ENCODE assay signal across 8 cellular contexts in genomic region chr6:42049116-42049809, GRCh38. TPM values are rescaled to one million over a fixed set of nuclear protein-coding genes. Genes with fewer than 3 reads are reported as not detected.
DNase-seq lines count a peak whose midpoint lies in the region; ATAC-seq and TF ChIP-seq lines count a peak whose summit lies in the region.

No MANE protein-coding gene starts in this region.

- H3K27me3 ChIP-seq in iPS-15b (ENCODE audit: control insufficient read depth, insufficient read depth, low read length): peaks cover 48% of the 10 kb centered on the region

- peaks cover 87% of the 10 kb centered on the region for H3K4me1 Mint-ChIP-seq in activated T-cell treated with anti-CD3 and anti-CD28 coated beads, Interleukin-2, amount 50 U/mL, for 72 hours (ENCODE audit: low read depth)
- H3K4me1 Mint-ChIP-seq in stimulated activated naive B cell treated with anti-CD40 and anti-IgM and Interleukin-4, amounts not matched to agents 10 μg/mL and 1 μg/mL and 100 μg/mL, for 72 hours: peaks cover 48 to 60% of the 10 kb centered on the region in 2 donors

- no peaks in the 10 kb centered on the region for H3K9me3 ChIP-seq in iPS-15b (ENCODE audit: control insufficient read depth, insufficient read depth, low read length)

- H3K9ac ChIP-seq in iPS-15b (ENCODE audit: low read depth, low read length): no peak overlapping the region

- H3K4me3 Mint-ChIP-seq in activated T-cell treated with anti-CD3 and anti-CD28 coated beads, Interleukin-2, amount 50 U/mL, for 72 hours: peak overlapping the region; percentile 95
- H3K4me3 Mint-ChIP-seq in stimulated activated naive B cell treated with anti-CD40 and anti-IgM and Interleukin-4, amounts not matched to agents 10 μg/mL and 1 μg/mL and 100 μg/mL, for 72 hours: peak overlapping the region; percentile 97 to 98

- no peak for ATAC-seq in activated T-cell treated with anti-CD3 and anti-CD28 coated beads, Interleukin-2, amount 50 U/mL, for 72 hours (replicated peaks in 1 of 2)
- ATAC-seq in stimulated activated naive B cell treated with anti-CD40 and anti-IgM and Interleukin-4, amounts not matched to agents 10 μg/mL and 1 μg/mL and 100 μg/mL, for 72 hours (replicated peaks): no peak
- ATAC-seq in HG02970 (IDR thresholded peaks at IDR 0.05; ENCODE audit: low FRiP score, unreplicated experiment): no peak

- H3K36me3 ChIP-seq in iPS-15b (ENCODE audit: control insufficient read depth, insufficient read depth, low read length): peaks cover 2% of the 10 kb centered on the region

- no peaks in the 10 kb centered on the region for H3K9me3 Mint-ChIP-seq in activated T-cell treated with anti-CD3 and anti-CD28 coated beads, Interleukin-2, amount 50 U/mL, for 72 hours
- H3K9me3 Mint-ChIP-seq in stimulated activated naive B cell treated with anti-CD40 and anti-IgM and Interleukin-4, amounts not matched to agents 10 μg/mL and 1 μg/mL and 100 μg/mL, for 72 hours: no peaks in the 10 kb centered on the region

- peak overlapping the region; percentile 97 for H3K27ac Mint-ChIP-seq in activated T-cell treated with anti-CD3 and anti-CD28 coated beads, Interleukin-2, amount 50 U/mL, for 72 hours
- peak overlapping the region; percentile 100 for H3K27ac Mint-ChIP-seq in stimulated activated naive B cell treated with anti-CD40 and anti-IgM and Interleukin-4, amounts not matched to agents 10 μg/mL and 1 μg/mL and 100 μg/mL, for 72 hours

- no peak for TF ChIP-seq CTCF in GM10266 (IDR thresholded peaks at IDR 0.05; ENCODE audit: control insufficient read depth, insufficient read depth, low read depth, missing control alignments)

- peaks cover 4 to 11% of the 10 kb centered on the region in 2 donors for H3K36me3 Mint-ChIP-seq in activated T-cell treated with anti-CD3 and anti-CD28 coated beads, Interleukin-2, amount 50 U/mL, for 72 hours (ENCODE audit: insufficient read depth in 2 of 2)
- peaks cover 7 to 9% of the 10 kb centered on the region in 2 donors for H3K36me3 Mint-ChIP-seq in stimulated activated naive B cell treated with anti-CD40 and anti-IgM and Interleukin-4, amounts not matched to agents 10 μg/mL and 1 μg/mL and 100 μg/mL, for 72 hours

- DNase-seq in NCI-H146 (lab: John Stamatoyannopoulos, UW) (peak; percentile 30), NCI-H146 treated with DMSO at 0.1 percent for 48 hours (lab: John Stamatoyannopoulos, UW; ENCODE audit: unreplicated experiment) (no peak), 8988T (no peak), GM10266 (ENCODE audit: extremely low spot score) (no peak)
- DNase-seq in activated T-cell treated with anti-CD3 and anti-CD28 coated beads, Interleukin-2, amount 50 U/mL, for 72 hours: peak in 1 of 2 donors; percentile 44
- DNase-seq in stimulated activated naive B cell treated with anti-CD40 and anti-IgM and Interleukin-4, amounts not matched to agents 10 μg/mL and 1 μg/mL and 100 μg/mL, for 72 hours: no peak

- peak overlapping the region; percentile 76 for H3K4me3 ChIP-seq in iPS-15b (ENCODE audit: low read depth, low read length)

- no peaks in the 10 kb centered on the region for H3K27me3 Mint-ChIP-seq in activated T-cell treated with anti-CD3 and anti-CD28 coated beads, Interleukin-2, amount 50 U/mL, for 72 hours (ENCODE audit: low read depth)
- H3K27me3 Mint-ChIP-seq in stimulated activated naive B cell treated with anti-CD40 and anti-IgM and Interleukin-4, amounts not matched to agents 10 μg/mL and 1 μg/mL and 100 μg/mL, for 72 hours: no peaks in the 10 kb centered on the region

- H3K4me1 ChIP-seq in iPS-15b (ENCODE audit: control insufficient read depth, insufficient read depth, low read length): peaks cover 9% of the 10 kb centered on the region

RNA-seq across cellular contexts. Expression of gene TAF8, which starts 1.1 kb away (rescaled TPM):
- 10 to 100 TPM; 62.6 to 70.4 TPM for total RNA-seq in activated T-cell treated with anti-CD3 and anti-CD28 coated beads, Interleukin-2, amount 50 U/mL, for 72 hours
